Comparison of ENCODE assay signal across 15 cellular contexts in the genomic region with DNA sequence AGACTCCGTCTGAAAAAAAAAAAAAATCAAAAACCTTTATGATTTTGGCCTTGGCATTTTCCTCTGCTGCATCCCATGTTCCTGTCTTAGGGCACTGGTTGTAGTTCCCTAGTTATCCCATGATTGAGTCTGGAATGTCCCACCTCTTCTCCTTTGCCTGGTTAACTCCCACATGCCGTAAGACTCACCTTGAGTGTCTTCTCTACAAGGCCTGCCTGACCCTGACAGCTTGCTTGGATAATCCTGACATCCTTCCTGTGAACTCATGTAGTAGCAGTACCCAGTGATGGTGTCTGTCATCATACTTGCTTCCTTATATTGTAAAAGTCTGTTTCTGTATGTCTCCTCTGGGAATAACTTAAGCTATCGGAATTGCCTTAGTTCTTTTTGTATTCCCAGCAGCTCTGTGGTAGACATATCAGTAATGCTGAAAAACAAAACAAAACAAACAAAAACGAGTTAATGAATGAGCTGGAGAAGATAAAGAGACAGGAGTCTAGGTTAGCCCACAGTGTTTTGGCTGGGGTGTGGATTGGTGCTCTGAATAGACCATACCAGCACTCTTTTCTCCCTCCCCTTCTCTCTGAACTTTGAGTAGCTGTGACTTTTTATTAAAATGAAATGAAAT. TPM values are rescaled to one million over a fixed set of nuclear protein-coding genes. Genes with fewer than 3 reads are reported as not detected.
DNase-seq lines count a peak whose midpoint lies in the region; ATAC-seq and TF ChIP-seq lines count a peak whose summit lies in the region.
"Had no signal": no experiment of that assay in that cellular context is flagged by ENCODE, and none has a peak within 500 bp of the region (broad histone marks: within the 10 kb centered on the region; RNA-seq: fewer than 3 reads in every experiment).

No MANE protein-coding gene starts in this region.

- ATAC-seq in naive thymus-derived CD4-positive, alpha-beta T cell: no peak
- ATAC-seq in GM21423 (IDR thresholded peaks at IDR 0.05; ENCODE audit: unreplicated experiment): no peak
- ATAC-seq: SK-N-SH treated with all-trans-retinoic acid at 6 μM for 48 hours had no signal

- H3K27ac Mint-ChIP-seq in CD4-positive, alpha-beta memory T cell: peak overlapping the region; percentile 59 to 93 (median 83)
- peak overlapping the region; percentile 3 to 41 (median 25); a peak in 3 of 7 replicates for H3K27ac Mint-ChIP-seq in H9
- H3K27ac Mint-ChIP-seq in activated T-helper 2 cell treated with anti-CD3 and anti-CD28 coated beads, Interferon-gamma antibody, Interleukin-2, Interleukin-4, amounts not matched to agents 10 μg/mL and 5 μg/mL and 100 μg/mL, durations not matched to agents 14 hours and 24 hours and 36 hours: peak overlapping the region; percentile 87
- H3K27ac Mint-ChIP-seq in naive thymus-derived CD4-positive, alpha-beta T cell: peak overlapping the region in 8 of 9 donors; percentile 12 to 96 (median 82)
- H3K27ac Mint-ChIP-seq: neural progenitor cell had no signal

- no peaks in the 10 kb centered on the region for H3K36me3 ChIP-seq in CD4-positive, alpha-beta memory T cell (ENCODE audit: insufficient read depth, low read length)
- H3K36me3 ChIP-seq in naive thymus-derived CD4-positive, alpha-beta T cell (ENCODE audit: control insufficient read depth in 2 of 3, insufficient read depth in 3 of 3, low read length in 3 of 3): no peaks in the 10 kb centered on the region
- H3K36me3 ChIP-seq in HAP-1 (replicated peaks): no peaks in the 10 kb centered on the region
- H3K36me3 ChIP-seq: left ventricle myocardium inferior, neural progenitor cell, sigmoid colon had no signal

- H3K79me1 ChIP-seq in H9 (ENCODE audit: insufficient read depth, low read depth, low read length, poor library complexity, severe bottlenecking): no peaks in the 10 kb centered on the region

- CTCF ChIA-PET in CD4-positive, alpha-beta memory T cell (lab: Charles Lee; ENCODE audit: partially characterized antibody): interaction anchor here (1.3 to 7.0 kb wide), 4 partner anchors 15 to 83 kb away, joined by 4 to 35 read pairs (median 4); a partner anchor contains a TSS
- CTCF ChIA-PET in naive thymus-derived CD4-positive, alpha-beta T cell (lab: Charles Lee): interaction anchor here (0.6 to 2.3 kb wide), 3 partner anchors 16 to 510 kb away, joined by 3 to 12 read pairs (median 4); no protein-coding TSS in a partner anchor

- H3K4me3 ChIP-seq in CD4-positive, alpha-beta memory T cell (ENCODE audit: low read length in 2 of 2): no peak overlapping the region
- no peak overlapping the region for H3K4me3 ChIP-seq in naive thymus-derived CD4-positive, alpha-beta T cell (ENCODE audit: low read length)
- H3K4me3 ChIP-seq in HAP-1: no peak overlapping the region
- H3K4me3 ChIP-seq: hepatocyte, left ventricle myocardium inferior, neural progenitor cell, sigmoid colon had no signal

- H3K18ac ChIP-seq in H9 (ENCODE audit: insufficient read length, low read depth, low read length): no peak overlapping the region

- peaks cover 98% of the 10 kb centered on the region for H3K4me1 ChIP-seq in CD4-positive, alpha-beta memory T cell (ENCODE audit: insufficient read depth, low read length)
- peaks cover 3% of the 10 kb centered on the region for H3K4me1 ChIP-seq in H9 (ENCODE audit: insufficient read depth, low read length)
- H3K4me1 ChIP-seq in naive thymus-derived CD4-positive, alpha-beta T cell (ENCODE audit: control insufficient read depth in 2 of 2, insufficient read depth in 2 of 2, low read length in 2 of 2): peaks cover 87% of the 10 kb centered on the region in 2 donors
- H3K4me1 ChIP-seq in HAP-1: no peaks in the 10 kb centered on the region; the same call in 1 of the 2 replicates

- no peak overlapping the region for H3K56ac ChIP-seq in H9 (ENCODE audit: insufficient read length, low read depth, low read length)

- H2BK20ac ChIP-seq in H9 (ENCODE audit: low read depth, low read length, poor library complexity, severe bottlenecking): no peak overlapping the region

- H2BK12ac ChIP-seq in H9 (ENCODE audit: insufficient read length, low read depth, low read length): no peak overlapping the region

- H4K20me1 ChIP-seq in H9 (ENCODE audit: control insufficient read depth, insufficient read depth, insufficient read length): no peaks in the 10 kb centered on the region

- H3K27ac ChIP-seq in CD4-positive, alpha-beta memory T cell (ENCODE audit: low read depth, low read length): no peak overlapping the region
- H3K27ac ChIP-seq in H9 (ENCODE audit: insufficient read length, low read depth, low read length): no peak overlapping the region
- peak overlapping the region; percentile 27 for H3K27ac ChIP-seq in naive thymus-derived CD4-positive, alpha-beta T cell (ENCODE audit: low read depth, low read length)
- H3K27ac ChIP-seq: hepatocyte, left ventricle myocardium inferior, neural progenitor cell, sigmoid colon had no signal

- no peak overlapping the region for H2BK5ac ChIP-seq in H9 (ENCODE audit: insufficient read length, low read length)

- intact Hi-C loops in CD4-positive, alpha-beta memory T cell (cut with micrococcal nuclease): loop anchor here (2.0 kb wide), 1 partner anchor 15 kb away; no protein-coding TSS in a partner anchor
- intact Hi-C loops in activated T-helper 2 cell treated with anti-CD3 and anti-CD28 coated beads, Interferon-gamma antibody, Interleukin-2, Interleukin-4, amounts not matched to agents 10 μg/mL and 5 μg/mL and 100 μg/mL, durations not matched to agents 14 hours and 24 hours and 36 hours (cut with micrococcal nuclease): no loop called here
- intact Hi-C loops in naive thymus-derived CD4-positive, alpha-beta T cell (cut with micrococcal nuclease): loop anchor here in 1 of 2 donors (2.0 kb wide), 1 partner anchor 13 kb away; no protein-coding TSS in a partner anchor

- H3K23ac ChIP-seq in H9 (ENCODE audit: insufficient read length, low read depth, low read length): no peak overlapping the region

- POLR2A ChIA-PET in CD4-positive, alpha-beta memory T cell (lab: Charles Lee; ENCODE audit: partially characterized antibody): interaction anchor here (1.2 to 8.6 kb wide), 5 partner anchors 8 to 20 kb away, joined by 3 to 120 read pairs (median 8); a partner anchor contains a TSS
- POLR2A ChIA-PET in naive thymus-derived CD4-positive, alpha-beta T cell (lab: Charles Lee): interaction anchor here (0.6 to 14.5 kb wide), 6 partner anchors 10 to 504 kb away, joined by 3 to 150 read pairs (median 3); a partner anchor contains a TSS

- no peaks in the 10 kb centered on the region for H3K23me2 ChIP-seq in H9 (ENCODE audit: insufficient read length, low read depth, low read length, poor library complexity, severe bottlenecking)

- no peaks in the 10 kb centered on the region for H3K27me3 Mint-ChIP-seq in CD4-positive, alpha-beta memory T cell
- H3K27me3 Mint-ChIP-seq in H9 (ENCODE audit: low read depth): no peaks in the 10 kb centered on the region
- H3K27me3 Mint-ChIP-seq in activated T-helper 2 cell treated with anti-CD3 and anti-CD28 coated beads, Interferon-gamma antibody, Interleukin-2, Interleukin-4, amounts not matched to agents 10 μg/mL and 5 μg/mL and 100 μg/mL, durations not matched to agents 14 hours and 24 hours and 36 hours (ENCODE audit: low read depth): no peaks in the 10 kb centered on the region
- H3K27me3 Mint-ChIP-seq in naive thymus-derived CD4-positive, alpha-beta T cell: no peaks in the 10 kb centered on the region

- H3K4me2 ChIP-seq in H9 (ENCODE audit: insufficient read depth, insufficient read length, low read length): no peak overlapping the region
- H3K4me2 ChIP-seq: hepatocyte, neural progenitor cell had no signal

- H3K4me1 Mint-ChIP-seq in CD4-positive, alpha-beta memory T cell: peaks cover 71 to 90% (median 82%) of the 10 kb centered on the region in 4 donors
- H3K4me1 Mint-ChIP-seq in H9: peaks cover 12 to 28% of the 10 kb centered on the region in 2 experiments
- peaks cover 78% of the 10 kb centered on the region for H3K4me1 Mint-ChIP-seq in activated T-helper 2 cell treated with anti-CD3 and anti-CD28 coated beads, Interferon-gamma antibody, Interleukin-2, Interleukin-4, amounts not matched to agents 10 μg/mL and 5 μg/mL and 100 μg/mL, durations not matched to agents 14 hours and 24 hours and 36 hours (ENCODE audit: low read depth)
- H3K4me1 Mint-ChIP-seq in naive thymus-derived CD4-positive, alpha-beta T cell: peaks cover 68 to 92% (median 84%) of the 10 kb centered on the region in 7 donors

- H4K91ac ChIP-seq in H9 (ENCODE audit: insufficient read length, low read depth, low read length): no peak overlapping the region

- WGBS in H9 (ENCODE audit: extremely low coverage, insufficient read length, low lambda C conversion rate): no CpG with 5 or more reads among the region's 4 CpGs

- no peak overlapping the region for H2BK120ac ChIP-seq in H9 (ENCODE audit: low read depth, low read length, poor library complexity, severe bottlenecking)

- no peak overlapping the region for H3K4ac ChIP-seq in H9 (ENCODE audit: low read depth, low read length)

- in situ Hi-C loops in HAP-1 (cut with MboI; ENCODE audit: low sequenced_read_pairs): no loop called here

- H3K9me3 ChIP-seq in CD4-positive, alpha-beta memory T cell (ENCODE audit: control insufficient read depth in 1 of 2, low read length in 2 of 2): no peaks in the 10 kb centered on the region
- H3K9me3 ChIP-seq in H9 (ENCODE audit: control insufficient read depth, low read depth, low read length) (no peaks in the 10 kb centered on the region), HAP-1 (no peaks in the 10 kb centered on the region)
- no peaks in the 10 kb centered on the region for H3K9me3 ChIP-seq in naive thymus-derived CD4-positive, alpha-beta T cell (ENCODE audit: control insufficient read depth in 2 of 3, low read length in 3 of 3)
- H3K9me3 ChIP-seq: left ventricle myocardium inferior, sigmoid colon had no signal

- no peaks in the 10 kb centered on the region for H3K27me3 ChIP-seq in CD4-positive, alpha-beta memory T cell (ENCODE audit: insufficient read depth, low read length)
- H3K27me3 ChIP-seq in H9 (ENCODE audit: insufficient read depth, low read length) (no peaks in the 10 kb centered on the region), HAP-1 (ENCODE audit: low read depth) (no peaks in the 10 kb centered on the region)
- H3K27me3 ChIP-seq in naive thymus-derived CD4-positive, alpha-beta T cell (ENCODE audit: control insufficient read depth in 2 of 2, insufficient read depth in 2 of 2, low read length in 2 of 2): no peaks in the 10 kb centered on the region
- H3K27me3 ChIP-seq: hepatocyte, neural progenitor cell, sigmoid colon had no signal

- H2BK15ac ChIP-seq in H9 (ENCODE audit: low read depth, low read length): no peak overlapping the region

- peaks cover 0 to 2% (median 0%) of the 10 kb centered on the region in 8 donors for H3K9me3 Mint-ChIP-seq in CD4-positive, alpha-beta memory T cell
- H3K9me3 Mint-ChIP-seq in H9: no peaks in the 10 kb centered on the region
- no peaks in the 10 kb centered on the region for H3K9me3 Mint-ChIP-seq in activated T-helper 2 cell treated with anti-CD3 and anti-CD28 coated beads, Interferon-gamma antibody, Interleukin-2, Interleukin-4, amounts not matched to agents 10 μg/mL and 5 μg/mL and 100 μg/mL, durations not matched to agents 14 hours and 24 hours and 36 hours
- peaks cover 0 to 5% (median 0%) of the 10 kb centered on the region in 11 donors for H3K9me3 Mint-ChIP-seq in naive thymus-derived CD4-positive, alpha-beta T cell

- H4K8ac ChIP-seq in H9 (replicated peaks; ENCODE audit: insufficient read length, low read depth, low read length): no peak overlapping the region

- DNase-seq in CD4-positive, alpha-beta memory T cell: peak in 1 of 5 donors; percentile 36
- DNase-seq in H9 (no peak), HAP-1 (ENCODE audit: low spot score in 2 of 2) (no peak), HuH-7.5 (ENCODE audit: low spot score) (no peak)
- DNase-seq in activated T-helper 2 cell treated with anti-CD3 and anti-CD28 coated beads, Interferon-gamma antibody, Interleukin-2, Interleukin-4, amounts not matched to agents 10 μg/mL and 5 μg/mL and 100 μg/mL, durations not matched to agents 14 hours and 24 hours and 36 hours (ENCODE audit: low spot score): no peak
- no peak for DNase-seq in naive thymus-derived CD4-positive, alpha-beta T cell
- DNase-seq: activated CD4-positive, alpha-beta T cell treated with anti-CD3 and anti-CD28 coated beads for 48 hours; cortex of kidney; GDM1; left ventricle myocardium inferior; sigmoid colon had no signal

- H3K79me2 ChIP-seq in H9 (ENCODE audit: insufficient read depth, low read length): peaks cover 7% of the 10 kb centered on the region

- no peak overlapping the region for H3K14ac ChIP-seq in H9 (ENCODE audit: insufficient read depth, low read length)

- H2AK5ac ChIP-seq in H9 (ENCODE audit: insufficient read length, low read length): no peak overlapping the region

- H4K5ac ChIP-seq in H9 (ENCODE audit: insufficient read length, low read depth, low read length): no peak overlapping the region

- H2AFZ ChIP-seq in H9 (ENCODE audit: low read length): no peak overlapping the region
- H2AFZ ChIP-seq: hepatocyte, neural progenitor cell had no signal

- TF ChIP-seq CTCF in H9 (conservative IDR thresholded peaks at IDR 0.05): no peak

- no peak overlapping the region for H3K9ac ChIP-seq in H9 (ENCODE audit: extremely low read depth, insufficient read length, low read length)
- H3K9ac ChIP-seq: neural progenitor cell had no signal

- H3K36me3 Mint-ChIP-seq in CD4-positive, alpha-beta memory T cell: no peaks in the 10 kb centered on the region
- no peaks in the 10 kb centered on the region for H3K36me3 Mint-ChIP-seq in H9 (ENCODE audit: insufficient read depth in 1 of 3, low read depth in 3 of 3)
- H3K36me3 Mint-ChIP-seq in activated T-helper 2 cell treated with anti-CD3 and anti-CD28 coated beads, Interferon-gamma antibody, Interleukin-2, Interleukin-4, amounts not matched to agents 10 μg/mL and 5 μg/mL and 100 μg/mL, durations not matched to agents 14 hours and 24 hours and 36 hours (ENCODE audit: low read depth): peaks cover 12% of the 10 kb centered on the region
- H3K36me3 Mint-ChIP-seq in naive thymus-derived CD4-positive, alpha-beta T cell: peaks cover 0 to 13% (median 0%) of the 10 kb centered on the region in 5 donors

- peak overlapping the region in 7 of 8 donors; percentile 43 to 73 (median 63) for H3K4me3 Mint-ChIP-seq in CD4-positive, alpha-beta memory T cell
- H3K4me3 Mint-ChIP-seq in H9: no peak overlapping the region
- H3K4me3 Mint-ChIP-seq in activated T-helper 2 cell treated with anti-CD3 and anti-CD28 coated beads, Interferon-gamma antibody, Interleukin-2, Interleukin-4, amounts not matched to agents 10 μg/mL and 5 μg/mL and 100 μg/mL, durations not matched to agents 14 hours and 24 hours and 36 hours (ENCODE audit: low read depth): peak overlapping the region; percentile 34
- peak overlapping the region; percentile 25 to 74 (median 56) for H3K4me3 Mint-ChIP-seq in naive thymus-derived CD4-positive, alpha-beta T cell
- H3K4me3 Mint-ChIP-seq: neural progenitor cell had no signal

- no peak overlapping the region for H3T11ph ChIP-seq in H9 (ENCODE audit: low read length)

RNA-seq across cellular contexts. Expression of a gene that starts 15.0 kb away (rescaled TPM):
- 10 to 100 TPM; 56.9 to 63.8 TPM for total RNA-seq in CD4-positive, alpha-beta memory T cell
- polyA plus RNA-seq in CD4-positive, alpha-beta memory T cell: 10 to 100 TPM; 53.5 to 57.6 TPM
- total RNA-seq in H9 (2021): 9.6 and 10.0 TPM in 2 replicates
- 105 and 118 TPM in 2 replicates for total RNA-seq in activated T-helper 2 cell treated with anti-CD3 and anti-CD28 coated beads, Interferon-gamma antibody, Interleukin-2, Interleukin-4, amounts not matched to agents 10 μg/mL and 5 μg/mL and 100 μg/mL, durations not matched to agents 14 hours and 24 hours and 36 hours
- 10 to 100 TPM; 25.1 to 68.4 (median 61.3) TPM for total RNA-seq in naive thymus-derived CD4-positive, alpha-beta T cell
- polyA plus RNA-seq in naive thymus-derived CD4-positive, alpha-beta T cell: 10 to 100 TPM; 28.8 to 30.4 TPM

Comparison
In these comparisons a context has a peak if more than half of its experiments do, and no peak if none do; other contexts are left out.
1. H3K27ac Mint-ChIP-seq: peak in every context shown above with its lines; median percentile 87 in activated T-helper 2 cell treated with anti-CD3 and anti-CD28 coated beads, Interferon-gamma antibody, Interleukin-2, Interleukin-4, amounts not matched to agents 10 μg/mL and 5 μg/mL and 100 μg/mL, durations not matched to agents 14 hours and 24 hours and 36 hours; 83 in CD4-positive, alpha-beta memory T cell; 82 in naive thymus-derived CD4-positive, alpha-beta T cell; 25 in H9.
2. H3K4me3 Mint-ChIP-seq: peak in CD4-positive, alpha-beta memory T cell (7 of 8), activated T-helper 2 cell treated with anti-CD3 and anti-CD28 coated beads, Interferon-gamma antibody, Interleukin-2, Interleukin-4, amounts not matched to agents 10 μg/mL and 5 μg/mL and 100 μg/mL, durations not matched to agents 14 hours and 24 hours and 36 hours (single experiment) and naive thymus-derived CD4-positive, alpha-beta T cell (10 of 10); none in H9 (0 of 2).